In genomic region chr2:174148833-174149232, GRCh38 we compare ENCODE assay signal across 8 cellular contexts.
"Had no signal": no experiment of that assay in that cellular context is flagged by ENCODE, and none has a peak within 500 bp of the region (broad histone marks: within the 10 kb centered on the region; RNA-seq: fewer than 3 reads in every experiment).

No MANE protein-coding gene starts in this region.

- H3K27me3 Mint-ChIP-seq: IgD-negative memory B cell had no signal

- H3K4me2 ChIP-seq: GM23338, KMS-11 had no signal

- DNase-seq: H7, HCEC 1CT, KBM-7 had no signal

- H3K9me3 Mint-ChIP-seq: GM23338, IgD-negative memory B cell had no signal

- H2AFZ ChIP-seq: GM23338 had no signal

- FAIRE-seq: H1, HTR-8/SVneo had no signal

- H3K27ac Mint-ChIP-seq: GM23338, IgD-negative memory B cell had no signal

- H3K4me3 Mint-ChIP-seq: GM23338, IgD-negative memory B cell had no signal

- H3K27ac ChIP-seq: KMS-11 had no signal

- H3K4me3 ChIP-seq: GM23338 had no signal

- H3K9ac ChIP-seq: KMS-11 had no signal
